In the genomic region with DNA sequence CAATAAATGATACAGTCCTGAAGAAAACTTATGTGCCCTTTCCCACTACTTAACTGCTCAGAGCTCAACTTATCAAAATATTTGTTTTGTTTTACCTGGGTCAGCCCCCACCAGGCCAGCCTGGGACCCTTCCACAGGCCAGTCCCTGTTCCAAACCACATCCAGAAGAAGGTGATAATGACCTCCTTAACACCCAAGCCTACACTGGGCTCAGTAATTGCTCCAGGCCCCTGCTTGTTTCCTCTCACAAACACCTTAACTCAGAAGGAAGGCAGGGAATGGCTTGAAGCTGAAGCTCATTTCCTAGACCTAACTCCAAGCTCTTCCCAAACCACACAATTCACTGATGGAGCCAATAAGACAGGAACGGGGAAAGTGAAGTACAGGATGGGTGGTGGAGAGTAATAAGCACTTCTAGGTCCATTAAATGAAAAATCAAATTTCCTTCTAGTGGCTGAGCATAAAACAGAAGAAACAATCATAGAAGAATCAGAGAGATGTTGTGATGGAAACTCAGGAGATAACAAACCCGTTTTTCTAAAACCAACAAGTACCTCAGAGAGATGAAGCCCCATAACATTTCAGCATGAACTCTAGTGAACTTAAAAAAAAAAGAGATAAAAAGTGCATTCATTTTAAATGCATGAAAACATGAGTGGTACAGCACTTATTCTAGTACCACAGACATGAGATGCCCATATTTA, we compare ENCODE assay signal across 12 cellular contexts.
DNase-seq lines count a peak whose midpoint lies in the region.
"Had no signal": no experiment of that assay in that cellular context is flagged by ENCODE, and none has a peak within 500 bp of the region (broad histone marks: within the 10 kb centered on the region; RNA-seq: fewer than 3 reads in every experiment).

No MANE protein-coding gene starts in this region.

- no CpG with 5 or more reads among the region's 2 CpGs for WGBS in mesendoderm (ENCODE audit: extremely low coverage, insufficient coverage, low lambda C conversion rate)

- no peak overlapping the region for H2BK15ac ChIP-seq in mesendoderm (replicated peaks; ENCODE audit: low read depth)

- no peak overlapping the region for H3K4me3 ChIP-seq in mesendoderm (ENCODE audit: low read length)
- H3K4me3 ChIP-seq in subcutaneous abdominal adipose tissue (ENCODE audit: low read depth in 1 of 5, low read length in 5 of 5): no peak overlapping the region
- H3K4me3 ChIP-seq: lower lobe of right lung, transverse colon had no signal

- peaks cover 95% of the 10 kb centered on the region for H3K4me1 Mint-ChIP-seq in activated naive CD4-positive, alpha-beta T cell treated with anti-CD3 and anti-CD28 coated beads, Interleukin-2, amount 50 U/mL, for 24 hours
- H3K4me1 Mint-ChIP-seq in activated T-helper 2 cell treated with anti-CD3 and anti-CD28 coated beads, Interferon-gamma antibody, Interleukin-2, Interleukin-4, amounts not matched to agents 10 μg/mL and 5 μg/mL and 100 μg/mL, durations not matched to agents 14 hours and 24 hours and 36 hours (ENCODE audit: low read depth): peaks cover 65% of the 10 kb centered on the region

- H3K4me1 ChIP-seq in mesendoderm (ENCODE audit: control insufficient read depth, low read depth, low read length) (peaks cover 13% of the 10 kb centered on the region), subcutaneous abdominal adipose tissue (ENCODE audit: control insufficient read depth in 5 of 5, insufficient read depth in 5 of 5, low read length in 5 of 5) (peaks cover 0 to 50% (median 25%) of the 10 kb centered on the region in 5 donors)

- peak overlapping the region; percentile 69 for H3K27ac Mint-ChIP-seq in activated naive CD4-positive, alpha-beta T cell treated with anti-CD3 and anti-CD28 coated beads, Interleukin-2, amount 50 U/mL, for 24 hours
- H3K27ac Mint-ChIP-seq in activated T-helper 2 cell treated with anti-CD3 and anti-CD28 coated beads, Interferon-gamma antibody, Interleukin-2, Interleukin-4, amounts not matched to agents 10 μg/mL and 5 μg/mL and 100 μg/mL, durations not matched to agents 14 hours and 24 hours and 36 hours: peak overlapping the region; percentile 25

- peaks cover 15% of the 10 kb centered on the region for H3K79me1 ChIP-seq in mesendoderm (ENCODE audit: low read length)

- H3K56ac ChIP-seq in mesendoderm (ENCODE audit: low read length): no peak overlapping the region

- no peaks in the 10 kb centered on the region for H3K9me3 Mint-ChIP-seq in activated naive CD4-positive, alpha-beta T cell treated with anti-CD3 and anti-CD28 coated beads, Interleukin-2, amount 50 U/mL, for 24 hours
- no peaks in the 10 kb centered on the region for H3K9me3 Mint-ChIP-seq in activated T-helper 2 cell treated with anti-CD3 and anti-CD28 coated beads, Interferon-gamma antibody, Interleukin-2, Interleukin-4, amounts not matched to agents 10 μg/mL and 5 μg/mL and 100 μg/mL, durations not matched to agents 14 hours and 24 hours and 36 hours

- H4K8ac ChIP-seq in mesendoderm (ENCODE audit: low read depth, low read length): no peak overlapping the region

- H3K4ac ChIP-seq in mesendoderm (ENCODE audit: low read depth, low read length): no peak overlapping the region

- no peak overlapping the region for H2BK120ac ChIP-seq in mesendoderm (ENCODE audit: low read depth, low read length)

- no peaks in the 10 kb centered on the region for H3K27me3 ChIP-seq in mesendoderm (ENCODE audit: insufficient read depth, low read length, poor library complexity)
- H3K27me3 ChIP-seq in subcutaneous abdominal adipose tissue (ENCODE audit: control insufficient read depth in 5 of 5, insufficient read depth in 4 of 5, low read length in 5 of 5): no peaks in the 10 kb centered on the region
- H3K27me3 ChIP-seq: transverse colon had no signal

- no peak overlapping the region for H2AK5ac ChIP-seq in mesendoderm (ENCODE audit: low read length)

- H3K4me2 ChIP-seq in mesendoderm (ENCODE audit: low read length): no peak overlapping the region

- H3K79me2 ChIP-seq in mesendoderm (ENCODE audit: control insufficient read depth, insufficient read depth, low read length): peaks cover 26% of the 10 kb centered on the region

- H4K5ac ChIP-seq in mesendoderm (ENCODE audit: low read length): no peak overlapping the region

- H3K9ac ChIP-seq in mesendoderm (ENCODE audit: low read length) (no peak overlapping the region), subcutaneous abdominal adipose tissue (ENCODE audit: low read length in 5 of 5) (no peak overlapping the region)

- H3K18ac ChIP-seq in mesendoderm (ENCODE audit: low read length): no peak overlapping the region

- no peaks in the 10 kb centered on the region for H3K9me3 ChIP-seq in subcutaneous abdominal adipose tissue (ENCODE audit: control insufficient read depth in 5 of 5, low read length in 5 of 5)
- H3K9me3 ChIP-seq: lower lobe of right lung, transverse colon had no signal

- DNase-seq in activated naive CD4-positive, alpha-beta T cell treated with anti-CD3 and anti-CD28 coated beads, Interleukin-2, amount 50 U/mL, for 16 hours: no peak
- DNase-seq in activated T-helper 2 cell treated with anti-CD3 and anti-CD28 coated beads, Interferon-gamma antibody, Interleukin-2, Interleukin-4, amounts not matched to agents 10 μg/mL and 5 μg/mL and 100 μg/mL, durations not matched to agents 14 hours and 24 hours and 36 hours (ENCODE audit: low spot score): no peak
- DNase-seq in mesendoderm (peak; percentile 84), iPS-NIHi7 (ENCODE audit: extremely low spot score) (no peak), NCI-H2107 treated with DMSO at 0.1 percent for 48 hours (lab: John Stamatoyannopoulos, UW; ENCODE audit: unreplicated experiment) (no peak)
- DNase-seq in stimulated activated CD4-positive, alpha-beta T cell treated with anti-CD3 and anti-CD28 coated beads, Interleukin-2, amount 100 ng/mL, for 24 hours: no peak
- DNase-seq: lower lobe of right lung, NCI-H1092, NCI-H774, transverse colon had no signal

- no peak overlapping the region for H3K27ac ChIP-seq in mesendoderm (ENCODE audit: low read depth, low read length)
- peak overlapping the region; percentile 8 for H3K27ac ChIP-seq in subcutaneous abdominal adipose tissue (ENCODE audit: low read depth, low read length)
- H3K27ac ChIP-seq: lower lobe of right lung had no signal

- intact Hi-C loops in activated T-helper 2 cell treated with anti-CD3 and anti-CD28 coated beads, Interferon-gamma antibody, Interleukin-2, Interleukin-4, amounts not matched to agents 10 μg/mL and 5 μg/mL and 100 μg/mL, durations not matched to agents 14 hours and 24 hours and 36 hours (cut with micrococcal nuclease): loop anchor here (5.0 to 10.0 kb wide), 6 partner anchors 41 to 741 kb away; partner anchors contain the start of gene RBMS1

- no peaks in the 10 kb centered on the region for H3K36me3 ChIP-seq in mesendoderm (ENCODE audit: control insufficient read depth, insufficient read depth, low read length)
- H3K36me3 ChIP-seq in subcutaneous abdominal adipose tissue (ENCODE audit: control insufficient read depth in 5 of 5, insufficient read depth in 5 of 5, low read length in 5 of 5): no peaks in the 10 kb centered on the region
- H3K36me3 ChIP-seq: lower lobe of right lung, transverse colon had no signal

- H3K23ac ChIP-seq in mesendoderm (ENCODE audit: low read length): no peak overlapping the region

- H3K27me3 Mint-ChIP-seq in activated naive CD4-positive, alpha-beta T cell treated with anti-CD3 and anti-CD28 coated beads, Interleukin-2, amount 50 U/mL, for 24 hours: no peaks in the 10 kb centered on the region
- no peaks in the 10 kb centered on the region for H3K27me3 Mint-ChIP-seq in activated T-helper 2 cell treated with anti-CD3 and anti-CD28 coated beads, Interferon-gamma antibody, Interleukin-2, Interleukin-4, amounts not matched to agents 10 μg/mL and 5 μg/mL and 100 μg/mL, durations not matched to agents 14 hours and 24 hours and 36 hours (ENCODE audit: low read depth)

- H3K4me3 Mint-ChIP-seq in activated naive CD4-positive, alpha-beta T cell treated with anti-CD3 and anti-CD28 coated beads, Interleukin-2, amount 50 U/mL, for 24 hours: no peak overlapping the region
- no peak overlapping the region for H3K4me3 Mint-ChIP-seq in activated T-helper 2 cell treated with anti-CD3 and anti-CD28 coated beads, Interferon-gamma antibody, Interleukin-2, Interleukin-4, amounts not matched to agents 10 μg/mL and 5 μg/mL and 100 μg/mL, durations not matched to agents 14 hours and 24 hours and 36 hours (ENCODE audit: low read depth)

- H2BK5ac ChIP-seq in mesendoderm (ENCODE audit: low read length): no peak overlapping the region

- H3K36me3 Mint-ChIP-seq in activated naive CD4-positive, alpha-beta T cell treated with anti-CD3 and anti-CD28 coated beads, Interleukin-2, amount 50 U/mL, for 24 hours: no peaks in the 10 kb centered on the region
- H3K36me3 Mint-ChIP-seq in activated T-helper 2 cell treated with anti-CD3 and anti-CD28 coated beads, Interferon-gamma antibody, Interleukin-2, Interleukin-4, amounts not matched to agents 10 μg/mL and 5 μg/mL and 100 μg/mL, durations not matched to agents 14 hours and 24 hours and 36 hours (ENCODE audit: low read depth): no peaks in the 10 kb centered on the region
